In the genomic region with DNA sequence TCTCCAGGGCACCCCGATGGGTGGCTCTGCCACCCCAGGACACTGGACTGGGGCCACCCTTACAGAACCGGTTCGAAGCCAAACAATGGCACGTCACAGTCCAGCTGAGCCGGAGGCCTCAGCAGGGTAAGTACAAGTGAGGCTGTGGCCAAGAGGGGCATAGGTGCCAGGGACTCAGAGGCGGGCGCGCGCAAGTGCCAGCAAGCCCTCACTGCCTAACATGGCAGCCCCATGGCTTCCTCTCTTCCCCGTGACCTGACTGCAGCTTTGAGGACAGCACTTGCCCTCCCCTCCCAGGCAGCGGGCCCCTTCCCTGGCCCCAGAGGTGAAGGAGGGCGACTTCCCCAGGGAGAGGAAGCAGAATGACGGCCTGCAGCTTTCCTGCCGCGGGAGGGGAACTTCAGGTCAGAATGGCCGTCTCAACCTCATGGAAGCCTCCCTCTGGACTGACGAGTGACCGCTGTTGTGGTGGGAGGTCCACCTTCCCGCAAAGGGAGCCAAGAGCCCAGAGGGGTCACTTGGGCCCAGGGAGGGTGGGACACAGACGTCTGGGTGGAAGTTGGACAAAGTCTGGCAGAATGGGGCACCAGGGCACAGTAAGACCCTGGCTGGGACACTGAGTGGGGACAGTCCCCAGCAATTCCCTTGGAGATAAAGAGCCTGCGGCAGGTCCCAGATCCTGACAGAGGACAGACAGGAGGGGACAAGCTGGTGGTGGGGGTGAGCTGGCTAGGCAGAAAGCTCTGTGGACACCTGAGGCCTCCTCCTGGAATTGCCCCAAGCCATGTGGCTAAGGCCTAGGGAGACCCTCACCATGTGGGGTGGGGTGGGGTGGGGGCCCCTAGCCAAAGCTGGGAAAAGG, we compare ENCODE assay signal across 10 cellular contexts. TPM values are rescaled to one million over a fixed set of nuclear protein-coding genes. Genes with fewer than 3 reads are reported as not detected.
DNase-seq lines count a peak whose midpoint lies in the region; ATAC-seq and TF ChIP-seq lines count a peak whose summit lies in the region.
"Had no signal": no experiment of that assay in that cellular context is flagged by ENCODE, and none has a peak within 500 bp of the region (broad histone marks: within the 10 kb centered on the region; RNA-seq: fewer than 3 reads in every experiment).

No MANE protein-coding gene starts in this region.

- no peak for TF ChIP-seq POLR2A in right lobe of liver (IDR thresholded peaks at IDR 0.05)

- H3K27me3 ChIP-seq in right lobe of liver (no peaks in the 10 kb centered on the region), stomach smooth muscle (ENCODE audit: control insufficient read depth in 1 of 2, insufficient read depth in 2 of 2, low read length in 2 of 2) (no peaks in the 10 kb centered on the region)

- POLR2A ChIA-PET in activated CD4-positive, alpha-beta T cell treated with anti-CD3 and anti-CD28 coated beads for 36 hours (lab: Charles Lee) = interaction anchor here (0.6 to 3.1 kb wide), 2 partner anchors 45 to 52 kb away, joined by 3 to 16 read pairs; a partner anchor contains a TSS
- POLR2A ChIA-PET in activated naive CD8-positive, alpha-beta T cell treated with anti-CD3 and anti-CD28 coated beads, Interleukin-2, amount 10 ng/mL, durations not matched to agents 7 days and 5 days (lab: Charles Lee) = interaction anchor here (1.0 to 3.6 kb wide), 7 partner anchors 9 to 52 kb away, joined by 3 to 68 read pairs (median 5); a partner anchor contains a TSS
- POLR2A ChIA-PET in GM10248 (lab: Yijun Ruan, JAX) = interaction anchor here (1.8 kb wide), 1 partner anchor 52 kb away, joined by 6 read pairs; a partner anchor contains a TSS

- H3K27me3 Mint-ChIP-seq in activated CD4-positive, alpha-beta T cell treated with anti-CD3 and anti-CD28 coated beads for 36 hours = no peaks in the 10 kb centered on the region
- H3K27me3 Mint-ChIP-seq in activated naive CD8-positive, alpha-beta T cell treated with anti-CD3 and anti-CD28 coated beads, Interleukin-2, amount 10 ng/mL, durations not matched to agents 7 days and 5 days = no peaks in the 10 kb centered on the region
- H3K27me3 Mint-ChIP-seq: activated naive CD4-positive, alpha-beta T cell treated with anti-CD3 and anti-CD28 coated beads, Interleukin-2, amount 50 U/mL, for 24 hours had no signal

- H3K36me3 Mint-ChIP-seq in activated CD4-positive, alpha-beta T cell treated with anti-CD3 and anti-CD28 coated beads for 36 hours (ENCODE audit: low read depth) = no peaks in the 10 kb centered on the region
- H3K36me3 Mint-ChIP-seq in activated naive CD8-positive, alpha-beta T cell treated with anti-CD3 and anti-CD28 coated beads, Interleukin-2, amount 10 ng/mL, durations not matched to agents 7 days and 5 days = peaks cover 2% of the 10 kb centered on the region
- H3K36me3 Mint-ChIP-seq: activated naive CD4-positive, alpha-beta T cell treated with anti-CD3 and anti-CD28 coated beads, Interleukin-2, amount 50 U/mL, for 24 hours had no signal

- DNase-seq in activated CD4-positive, alpha-beta T cell treated with anti-CD3 and anti-CD28 coated beads for 36 hours = no peak
- DNase-seq in activated CD4-positive, alpha-beta T cell treated with anti-CD3 and anti-CD28 coated beads, Interleukin-2, amount 50 U/mL, for 4 hours = no peak
- DNase-seq in activated naive CD8-positive, alpha-beta T cell treated with anti-CD3 and anti-CD28 coated beads, Interleukin-2, amount 10 ng/mL, durations not matched to agents 7 days and 5 days = no peak
- DNase-seq in right lobe of liver (peak in 2 of 3 donors; percentile 45 to 55), iPS-NIHi11 (ENCODE audit: low spot score) (no peak), GM10248 (ENCODE audit: extremely low spot score) (no peak)
- no peak for DNase-seq in activated CD8-positive, alpha-beta memory T cell treated with anti-CD3 and anti-CD28 coated beads for 24 hours
- DNase-seq: NCI-H2171 treated with DMSO at 0.1 percent for 48 hours had no signal

- H3K36me3 ChIP-seq in right lobe of liver (no peaks in the 10 kb centered on the region), stomach smooth muscle (ENCODE audit: control insufficient read depth in 2 of 2, insufficient read depth in 2 of 2, low read length in 2 of 2) (no peaks in the 10 kb centered on the region)

- no peak overlapping the region for H3K4me3 Mint-ChIP-seq in activated CD4-positive, alpha-beta T cell treated with anti-CD3 and anti-CD28 coated beads for 36 hours
- no peak overlapping the region for H3K4me3 Mint-ChIP-seq in activated naive CD8-positive, alpha-beta T cell treated with anti-CD3 and anti-CD28 coated beads, Interleukin-2, amount 10 ng/mL, durations not matched to agents 7 days and 5 days

- TF ChIP-seq CTCF in right lobe of liver (IDR thresholded peaks at IDR 0.05) (no peak), GM10248 (IDR thresholded peaks at IDR 0.05; ENCODE audit: control extremely low read depth, extremely low read depth, low read depth, missing control alignments) (no peak)

- ATAC-seq in activated CD4-positive, alpha-beta T cell treated with anti-CD3 and anti-CD28 coated beads for 36 hours = no peak
- ATAC-seq in activated naive CD8-positive, alpha-beta T cell treated with anti-CD3 and anti-CD28 coated beads, Interleukin-2, amount 10 ng/mL, durations not matched to agents 7 days and 5 days (ENCODE audit: low read depth) = no peak
- ATAC-seq in right lobe of liver = no peak

- peaks cover 0 to 64% (median 15%) of the 10 kb centered on the region in 4 donors for H3K4me1 ChIP-seq in right lobe of liver
- peaks cover 49% of the 10 kb centered on the region for H3K4me1 ChIP-seq in stomach smooth muscle (ENCODE audit: control insufficient read depth, insufficient read depth, low read length)

- peaks cover 41% of the 10 kb centered on the region for H3K4me1 Mint-ChIP-seq in activated CD4-positive, alpha-beta T cell treated with anti-CD3 and anti-CD28 coated beads for 36 hours
- peaks cover 31% of the 10 kb centered on the region for H3K4me1 Mint-ChIP-seq in activated naive CD8-positive, alpha-beta T cell treated with anti-CD3 and anti-CD28 coated beads, Interleukin-2, amount 10 ng/mL, durations not matched to agents 7 days and 5 days

- peak overlapping the region in 1 of 2 donors; percentile 51 for H3K9ac ChIP-seq in stomach smooth muscle (ENCODE audit: low read length in 2 of 2)

- CTCF ChIA-PET in activated CD4-positive, alpha-beta T cell treated with anti-CD3 and anti-CD28 coated beads for 36 hours (lab: Charles Lee) = interaction anchor here (0.9 to 1.2 kb wide), 3 partner anchors 9 to 99 kb away, joined by 3 read pairs; a partner anchor contains a TSS
- CTCF ChIA-PET in GM10248 (lab: Yijun Ruan, JAX) = interaction anchor here (1.3 kb wide), 1 partner anchor 56 kb away, joined by 3 read pairs; no protein-coding TSS in a partner anchor

- peak overlapping the region; percentile 72 for H3K27ac Mint-ChIP-seq in activated CD4-positive, alpha-beta T cell treated with anti-CD3 and anti-CD28 coated beads for 36 hours
- peak overlapping the region; percentile 34 for H3K27ac Mint-ChIP-seq in activated naive CD8-positive, alpha-beta T cell treated with anti-CD3 and anti-CD28 coated beads, Interleukin-2, amount 10 ng/mL, durations not matched to agents 7 days and 5 days

- H3K4me3 ChIP-seq in right lobe of liver = no peak overlapping the region
- no peak overlapping the region for H3K4me3 ChIP-seq in stomach smooth muscle (ENCODE audit: low read length in 2 of 2)

- 69% methylated on average over 6 of the region's 21 CpGs for WGBS in right lobe of liver (ENCODE audit: insufficient coverage, low coverage, low lambda C conversion rate, missing lambda C conversion rate)

- peak overlapping the region; percentile 16 to 93 (median 69) for H3K27ac ChIP-seq in right lobe of liver
- H3K27ac ChIP-seq in stomach smooth muscle (ENCODE audit: low read length) = peak overlapping the region; percentile 96

- intact Hi-C loops in activated CD4-positive, alpha-beta T cell treated with anti-CD3 and anti-CD28 coated beads for 36 hours (cut with DNase I, micrococcal nuclease) = loop anchor here in 1 of 2 experiments (2.0 kb wide), 1 partner anchor 26 kb away; no protein-coding TSS in a partner anchor
- intact Hi-C loops in right lobe of liver (cut with DNase I) = no loop called here

- H3K9me3 Mint-ChIP-seq in activated CD4-positive, alpha-beta T cell treated with anti-CD3 and anti-CD28 coated beads for 36 hours (ENCODE audit: low read depth) = no peaks in the 10 kb centered on the region
- H3K9me3 Mint-ChIP-seq in activated naive CD8-positive, alpha-beta T cell treated with anti-CD3 and anti-CD28 coated beads, Interleukin-2, amount 10 ng/mL, durations not matched to agents 7 days and 5 days = no peaks in the 10 kb centered on the region
- H3K9me3 Mint-ChIP-seq: activated naive CD4-positive, alpha-beta T cell treated with anti-CD3 and anti-CD28 coated beads, Interleukin-2, amount 50 U/mL, for 24 hours had no signal

- H3K9me3 ChIP-seq in right lobe of liver (no peaks in the 10 kb centered on the region), stomach smooth muscle (ENCODE audit: control insufficient read depth in 2 of 2, low read length in 2 of 2) (no peaks in the 10 kb centered on the region)

RNA-seq across cellular contexts. Expression of a gene that starts 52.1 kb away (rescaled TPM):
- total RNA-seq in activated CD4-positive, alpha-beta T cell treated with anti-CD3 and anti-CD28 coated beads for 36 hours = 10 to 100 TPM; 31.3 to 43.0 TPM
- total RNA-seq in activated naive CD8-positive, alpha-beta T cell treated with anti-CD3 and anti-CD28 coated beads, Interleukin-2, amount 10 ng/mL, durations not matched to agents 7 days and 5 days = 10 to 100 TPM; 54.9 to 56.6 TPM
- 100 to 1,000 TPM in 3 of 6 experiments, 10 to 100 TPM in 3; 36.2 to 222 (median 82.1) TPM for total RNA-seq in right lobe of liver

Comparison
In these comparisons a context has a peak if more than half of its experiments do, and no peak if none do; other contexts are left out.
1. DNase-seq: peak in right lobe of liver (2 of 3); none in activated CD4-positive, alpha-beta T cell treated with anti-CD3 and anti-CD28 coated beads for 36 hours (single experiment), activated CD4-positive, alpha-beta T cell treated with anti-CD3 and anti-CD28 coated beads, Interleukin-2, amount 50 U/mL, for 4 hours (0 of 2), activated naive CD8-positive, alpha-beta T cell treated with anti-CD3 and anti-CD28 coated beads, Interleukin-2, amount 10 ng/mL, durations not matched to agents 7 days and 5 days (single experiment), iPS-NIHi11 (single experiment), GM10248 (single experiment) and activated CD8-positive, alpha-beta memory T cell treated with anti-CD3 and anti-CD28 coated beads for 24 hours (single experiment).